Comparison of ENCODE assay signal across 2 cellular contexts in the genomic region with DNA sequence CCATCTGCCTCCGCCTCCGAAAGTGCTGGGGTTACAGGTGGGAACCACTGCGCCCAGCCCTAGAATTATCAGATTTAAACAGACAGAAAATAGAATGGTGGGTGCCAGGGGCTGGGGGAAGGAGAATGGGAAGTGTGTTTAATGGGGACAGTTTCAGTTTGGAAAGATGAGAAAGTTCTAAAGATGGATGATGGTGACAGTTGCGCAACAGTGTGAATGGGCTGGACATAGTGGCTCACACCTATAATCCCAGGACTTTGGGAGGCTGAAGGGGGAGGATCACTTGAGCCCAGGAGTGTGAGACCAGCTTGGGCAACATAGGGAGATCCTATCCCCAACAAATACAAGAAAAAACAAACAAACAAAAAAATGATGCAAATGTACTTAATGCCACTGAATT.
TF ChIP-seq lines count a peak whose summit lies in the region.

No MANE protein-coding gene starts in this region.

TF ChIP-seq in HepG2, 621 proteins besides CTCF, POLR2A, EP300 and RAD21:
- TF ChIP-seq NCOR1 (IDR thresholded peaks at IDR 0.05; ENCODE audit: borderline replicate concordance, low read length), result no peak
- TF ChIP-seq CEBPG (CRISPR knock-in tag; IDR thresholded peaks at IDR 0.05), result peak; percentile 65
- TF ChIP-seq KLF6 (CRISPR knock-in tag; IDR thresholded peaks at IDR 0.05), result no peak
- TF ChIP-seq ZNF383 (CRISPR knock-in tag; IDR thresholded peaks at IDR 0.05; ENCODE audit: borderline replicate concordance), result no peak
- TF ChIP-seq CEBPB (IDR thresholded peaks at IDR 0.05; ENCODE audit: borderline replicate concordance, low read depth, low read length), result peak; percentile 90

TF ChIP-seq in K562, 482 proteins besides CTCF, POLR2A, EP300 and RAD21:
- TF ChIP-seq CEBPG (CRISPR knock-in tag; IDR thresholded peaks at IDR 0.05), result peak; percentile 91
- TF ChIP-seq CEBPG (tag; conservative IDR thresholded peaks at IDR 0.05 in 1 of 2, IDR thresholded peaks at IDR 0.05 in 1 of 2), result peak; percentile 88 to 97
- no peak for TF ChIP-seq NFIX (CRISPR knock-in tag; IDR thresholded peaks at IDR 0.05; ENCODE audit: low read depth)
- TF ChIP-seq CEBPB (tag; IDR thresholded peaks at IDR 0.05), result peak; percentile 99
- TF ChIP-seq NONO (IDR thresholded peaks at IDR 0.05; ENCODE audit: low read depth in 2 of 2, low read length in 1 of 2), result no peak
- TF ChIP-seq COPS2 (conservative IDR thresholded peaks at IDR 0.05), result no peak
- no peak for TF ChIP-seq TBP (optimal IDR thresholded peaks at IDR 0.05; ENCODE audit: low read depth, low read length)
- TF ChIP-seq, protein P1, sequence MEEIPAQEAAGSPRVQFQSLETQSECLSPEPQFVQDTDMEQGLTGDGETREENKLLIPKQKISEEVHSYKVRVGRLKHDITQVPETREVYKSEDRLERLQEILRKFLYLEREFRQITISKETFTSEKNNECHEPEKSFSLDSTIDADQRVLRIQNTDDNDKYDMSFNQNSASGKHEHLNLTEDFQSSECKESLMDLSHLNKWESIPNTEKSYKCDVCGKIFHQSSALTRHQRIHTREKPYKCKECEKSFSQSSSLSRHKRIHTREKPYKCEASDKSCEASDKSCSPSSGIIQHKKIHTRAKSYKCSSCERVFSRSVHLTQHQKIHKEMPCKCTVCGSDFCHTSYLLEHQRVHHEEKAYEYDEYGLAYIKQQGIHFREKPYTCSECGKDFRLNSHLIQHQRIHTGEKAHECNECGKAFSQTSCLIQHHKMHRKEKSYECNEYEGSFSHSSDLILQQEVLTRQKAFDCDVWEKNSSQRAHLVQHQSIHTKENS (CRISPR knock-in tag; IDR thresholded peaks at IDR 0.05), result no peak
- 0 out of 2 replicates have a peak, but pooled peaks have one; percentile 46 for TF ChIP-seq EHMT2 (IDR thresholded peaks at IDR 0.05)
- TF ChIP-seq, protein P2, sequence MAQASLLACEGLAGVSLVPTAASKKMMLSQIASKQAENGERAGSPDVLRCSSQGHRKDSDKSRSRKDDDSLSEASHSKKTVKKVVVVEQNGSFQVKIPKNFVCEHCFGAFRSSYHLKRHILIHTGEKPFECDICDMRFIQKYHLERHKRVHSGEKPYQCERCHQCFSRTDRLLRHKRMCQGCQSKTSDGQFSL (CRISPR knock-in tag; IDR thresholded peaks at IDR 0.05), result no peak
- TF ChIP-seq, protein P2 (tag; IDR thresholded peaks at IDR 0.05), result no peak
- peak; percentile 26 for TF ChIP-seq DACH1 (IDR thresholded peaks at IDR 0.05; ENCODE audit: partially characterized antibody)
- TF ChIP-seq, protein P3, sequence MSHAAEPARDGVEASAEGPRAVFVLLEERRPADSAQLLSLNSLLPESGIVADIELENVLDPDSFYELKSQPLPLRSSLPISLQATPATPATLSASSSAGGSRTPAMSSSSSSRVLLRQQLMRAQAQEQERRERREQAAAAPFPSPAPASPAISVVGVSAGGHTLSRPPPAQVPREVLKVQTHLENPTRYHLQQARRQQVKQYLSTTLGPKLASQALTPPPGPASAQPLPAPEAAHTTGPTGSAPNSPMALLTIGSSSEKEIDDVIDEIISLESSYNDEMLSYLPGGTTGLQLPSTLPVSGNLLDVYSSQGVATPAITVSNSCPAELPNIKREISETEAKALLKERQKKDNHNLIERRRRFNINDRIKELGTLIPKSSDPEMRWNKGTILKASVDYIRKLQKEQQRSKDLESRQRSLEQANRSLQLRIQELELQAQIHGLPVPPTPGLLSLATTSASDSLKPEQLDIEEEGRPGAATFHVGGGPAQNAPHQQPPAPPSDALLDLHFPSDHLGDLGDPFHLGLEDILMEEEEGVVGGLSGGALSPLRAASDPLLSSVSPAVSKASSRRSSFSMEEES (CRISPR knock-in tag; IDR thresholded peaks at IDR 0.05), result no peak
- TF ChIP-seq ZNF121 (CRISPR knock-in tag; conservative IDR thresholded peaks at IDR 0.05), result no peak
- no peak for TF ChIP-seq HDAC6 (IDR thresholded peaks at IDR 0.05; ENCODE audit: low read depth, low read length)
- TF ChIP-seq, protein P4, sequence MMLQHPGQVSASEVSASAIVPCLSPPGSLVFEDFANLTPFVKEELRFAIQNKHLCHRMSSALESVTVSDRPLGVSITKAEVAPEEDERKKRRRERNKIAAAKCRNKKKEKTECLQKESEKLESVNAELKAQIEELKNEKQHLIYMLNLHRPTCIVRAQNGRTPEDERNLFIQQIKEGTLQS (IDR thresholded peaks at IDR 0.05), result peak; percentile 42
- TF ChIP-seq, protein P4 (CRISPR knock-in tag; conservative IDR thresholded peaks at IDR 0.05), result no peak
- TF ChIP-seq, protein P5, sequence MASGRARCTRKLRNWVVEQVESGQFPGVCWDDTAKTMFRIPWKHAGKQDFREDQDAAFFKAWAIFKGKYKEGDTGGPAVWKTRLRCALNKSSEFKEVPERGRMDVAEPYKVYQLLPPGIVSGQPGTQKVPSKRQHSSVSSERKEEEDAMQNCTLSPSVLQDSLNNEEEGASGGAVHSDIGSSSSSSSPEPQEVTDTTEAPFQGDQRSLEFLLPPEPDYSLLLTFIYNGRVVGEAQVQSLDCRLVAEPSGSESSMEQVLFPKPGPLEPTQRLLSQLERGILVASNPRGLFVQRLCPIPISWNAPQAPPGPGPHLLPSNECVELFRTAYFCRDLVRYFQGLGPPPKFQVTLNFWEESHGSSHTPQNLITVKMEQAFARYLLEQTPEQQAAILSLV (tag; IDR thresholded peaks at IDR 0.05), result peak; percentile 88
- TF ChIP-seq EWSR1 (IDR thresholded peaks at IDR 0.05; ENCODE audit: borderline replicate concordance, low read depth, partially characterized antibody), result no peak
- TF ChIP-seq, protein P6, sequence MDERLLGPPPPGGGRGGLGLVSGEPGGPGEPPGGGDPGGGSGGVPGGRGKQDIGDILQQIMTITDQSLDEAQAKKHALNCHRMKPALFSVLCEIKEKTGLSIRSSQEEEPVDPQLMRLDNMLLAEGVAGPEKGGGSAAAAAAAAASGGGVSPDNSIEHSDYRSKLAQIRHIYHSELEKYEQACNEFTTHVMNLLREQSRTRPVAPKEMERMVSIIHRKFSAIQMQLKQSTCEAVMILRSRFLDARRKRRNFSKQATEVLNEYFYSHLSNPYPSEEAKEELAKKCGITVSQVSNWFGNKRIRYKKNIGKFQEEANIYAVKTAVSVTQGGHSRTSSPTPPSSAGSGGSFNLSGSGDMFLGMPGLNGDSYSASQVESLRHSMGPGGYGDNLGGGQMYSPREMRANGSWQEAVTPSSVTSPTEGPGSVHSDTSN (CRISPR knock-in tag; IDR thresholded peaks at IDR 0.05; ENCODE audit: low read depth), result no peak
- TF ChIP-seq, protein P6 (tag; conservative IDR thresholded peaks at IDR 0.05; ENCODE audit: low read depth), result 0 out of 2 replicates have a peak, but pooled peaks have one; percentile 18
- TF ChIP-seq, protein P7, sequence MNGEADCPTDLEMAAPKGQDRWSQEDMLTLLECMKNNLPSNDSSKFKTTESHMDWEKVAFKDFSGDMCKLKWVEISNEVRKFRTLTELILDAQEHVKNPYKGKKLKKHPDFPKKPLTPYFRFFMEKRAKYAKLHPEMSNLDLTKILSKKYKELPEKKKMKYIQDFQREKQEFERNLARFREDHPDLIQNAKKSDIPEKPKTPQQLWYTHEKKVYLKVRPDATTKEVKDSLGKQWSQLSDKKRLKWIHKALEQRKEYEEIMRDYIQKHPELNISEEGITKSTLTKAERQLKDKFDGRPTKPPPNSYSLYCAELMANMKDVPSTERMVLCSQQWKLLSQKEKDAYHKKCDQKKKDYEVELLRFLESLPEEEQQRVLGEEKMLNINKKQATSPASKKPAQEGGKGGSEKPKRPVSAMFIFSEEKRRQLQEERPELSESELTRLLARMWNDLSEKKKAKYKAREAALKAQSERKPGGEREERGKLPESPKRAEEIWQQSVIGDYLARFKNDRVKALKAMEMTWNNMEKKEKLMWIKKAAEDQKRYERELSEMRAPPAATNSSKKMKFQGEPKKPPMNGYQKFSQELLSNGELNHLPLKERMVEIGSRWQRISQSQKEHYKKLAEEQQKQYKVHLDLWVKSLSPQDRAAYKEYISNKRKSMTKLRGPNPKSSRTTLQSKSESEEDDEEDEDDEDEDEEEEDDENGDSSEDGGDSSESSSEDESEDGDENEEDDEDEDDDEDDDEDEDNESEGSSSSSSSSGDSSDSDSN (IDR thresholded peaks at IDR 0.05; ENCODE audit: borderline replicate concordance in 1 of 2, low read depth in 2 of 2, low read length in 2 of 2), result no peak
- TF ChIP-seq, protein P8, sequence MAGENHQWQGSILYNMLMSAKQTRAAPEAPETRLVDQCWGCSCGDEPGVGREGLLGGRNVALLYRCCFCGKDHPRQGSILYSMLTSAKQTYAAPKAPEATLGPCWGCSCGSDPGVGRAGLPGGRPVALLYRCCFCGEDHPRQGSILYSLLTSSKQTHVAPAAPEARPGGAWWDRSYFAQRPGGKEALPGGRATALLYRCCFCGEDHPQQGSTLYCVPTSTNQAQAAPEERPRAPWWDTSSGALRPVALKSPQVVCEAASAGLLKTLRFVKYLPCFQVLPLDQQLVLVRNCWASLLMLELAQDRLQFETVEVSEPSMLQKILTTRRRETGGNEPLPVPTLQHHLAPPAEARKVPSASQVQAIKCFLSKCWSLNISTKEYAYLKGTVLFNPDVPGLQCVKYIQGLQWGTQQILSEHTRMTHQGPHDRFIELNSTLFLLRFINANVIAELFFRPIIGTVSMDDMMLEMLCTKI (IDR thresholded peaks at IDR 0.05; ENCODE audit: partially characterized antibody), result no peak
